ENCODE assay signal across 19 cellular contexts in genomic region chr1:116852367-116852766, GRCh38. TPM values are rescaled to one million over a fixed set of nuclear protein-coding genes. Genes with fewer than 3 reads are reported as not detected.
DNase-seq lines count a peak whose midpoint lies in the region; ATAC-seq, FAIRE-seq and TF ChIP-seq lines count a peak whose summit lies in the region.
"Had no signal": no experiment of that assay in that cellular context is flagged by ENCODE, and none has a peak within 500 bp of the region (broad histone marks: within the 10 kb centered on the region; RNA-seq: fewer than 3 reads in every experiment).

No MANE protein-coding gene starts in this region.

- no peak for TF ChIP-seq CTCF in H9 (conservative IDR thresholded peaks at IDR 0.05)
- TF ChIP-seq CTCF in WTC11 (IDR thresholded peaks at IDR 0.05) = no peak
- TF ChIP-seq CTCF in omental fat pad (IDR thresholded peaks at IDR 0.05) = no peak

- no peak overlapping the region for H3K9ac ChIP-seq in H9 (ENCODE audit: extremely low read depth, insufficient read length, low read length)
- H3K9ac ChIP-seq in mesendoderm (ENCODE audit: low read length) = no peak overlapping the region

- no peaks in the 10 kb centered on the region for H3K36me3 ChIP-seq in mesendoderm (ENCODE audit: control insufficient read depth, insufficient read depth, low read length)

- no peak overlapping the region for H3K14ac ChIP-seq in H9 (ENCODE audit: insufficient read depth, low read length)

- no peak overlapping the region for H3K18ac ChIP-seq in H9 (ENCODE audit: insufficient read length, low read depth, low read length)
- no peak overlapping the region for H3K18ac ChIP-seq in mesendoderm (ENCODE audit: low read length)

- H4K8ac ChIP-seq in H9 (replicated peaks; ENCODE audit: insufficient read length, low read depth, low read length) (no peak overlapping the region), mesendoderm (ENCODE audit: low read depth, low read length) (no peak overlapping the region)

- no peak overlapping the region for H3T11ph ChIP-seq in H9 (ENCODE audit: low read length)

- no peaks in the 10 kb centered on the region for H3K9me3 ChIP-seq in H9 (ENCODE audit: control insufficient read depth, low read depth, low read length)

- H2BK12ac ChIP-seq in H9 (ENCODE audit: insufficient read length, low read depth, low read length) = no peak overlapping the region

- peaks cover 17% of the 10 kb centered on the region; the same call in 1 of the 2 replicates for H3K4me1 ChIP-seq in H9 (ENCODE audit: insufficient read depth, low read length)
- H3K4me1 ChIP-seq in mesendoderm (ENCODE audit: control insufficient read depth, low read depth, low read length) = peaks cover 17% of the 10 kb centered on the region

- no peaks in the 10 kb centered on the region for H3K23me2 ChIP-seq in H9 (ENCODE audit: insufficient read length, low read depth, low read length, poor library complexity, severe bottlenecking)

- H3K27me3 Mint-ChIP-seq in H9 (ENCODE audit: low read depth) = peaks cover 2% of the 10 kb centered on the region; the same call in 1 of the 2 replicates
- no peaks in the 10 kb centered on the region for H3K27me3 Mint-ChIP-seq in WTC11 (ENCODE audit: low read depth)

- no peak for ATAC-seq in WTC11
- no peak for ATAC-seq in omental fat pad (ENCODE audit: low FRiP score)
- ATAC-seq in activated naive CD4-positive, alpha-beta T cell treated with anti-CD3 and anti-CD28 coated beads, Interleukin-2, amount 50 U/mL, for 72 hours = no peak
- ATAC-seq: HepG2, Panc1 had no signal

- POLR2A ChIA-PET in WTC11 (lab: Charles Lee) = no interaction called here

- DNase-seq in H9 = no peak
- no peak for DNase-seq in WTC11 (ENCODE audit: low spot score)
- DNase-seq in mesendoderm = no peak
- peak; percentile 19 for DNase-seq in retina
- no peak for DNase-seq in frontal cortex (ENCODE audit: low spot score in 2 of 2)
- no peak for DNase-seq in omental fat pad (ENCODE audit: low spot score)
- no peak for DNase-seq in activated naive CD4-positive, alpha-beta T cell treated with anti-CD3 and anti-CD28 coated beads, Interleukin-2, amount 50 U/mL, for 72 hours (ENCODE audit: low spot score in 2 of 2)
- DNase-seq: CD8-positive, alpha-beta memory T cell; DMS 273 treated with DMSO at 0.1 percent for 48 hours; GOT3; NCI-H1105 treated with DMSO at 0.1 percent for 48 hours; NCI-H187 treated with DMSO at 0.1 percent for 48 hours; NCI-H446 treated with DMSO at 0.1 percent for 48 hours; NCI-H748 treated with DMSO at 0.1 percent for 48 hours; Right ventricle myocardium superior had no signal

- H3K9me3 Mint-ChIP-seq in H9 (peaks cover 4% of the 10 kb centered on the region in 2 experiments; a peak in 2 of 5 replicates), WTC11 (peaks cover 5% of the 10 kb centered on the region; the same call in 1 of the 2 replicates)
- H3K9me3 Mint-ChIP-seq in activated naive CD4-positive, alpha-beta T cell treated with anti-CD3 and anti-CD28 coated beads, Interleukin-2, amount 50 U/mL, for 72 hours = peaks cover 0 to 13% of the 10 kb centered on the region in 2 donors
- H3K9me3 Mint-ChIP-seq: CD8-positive, alpha-beta memory T cell; HFFc6 had no signal

- H3K4me3 Mint-ChIP-seq in H9 (no peak overlapping the region), WTC11 (no peak overlapping the region)
- H3K4me3 Mint-ChIP-seq: CD8-positive, alpha-beta memory T cell; HFFc6 had no signal

- H3K27me3 ChIP-seq in H9 (ENCODE audit: insufficient read depth, low read length) = no peaks in the 10 kb centered on the region
- no peaks in the 10 kb centered on the region for H3K27me3 ChIP-seq in mesendoderm (ENCODE audit: insufficient read depth, low read length, poor library complexity)

- no peaks in the 10 kb centered on the region for H3K79me2 ChIP-seq in H9 (ENCODE audit: insufficient read depth, low read length)
- no peaks in the 10 kb centered on the region for H3K79me2 ChIP-seq in mesendoderm (ENCODE audit: control insufficient read depth, insufficient read depth, low read length)

- no peak overlapping the region for H3K4me3 ChIP-seq in mesendoderm (ENCODE audit: low read length)

- H2AFZ ChIP-seq in H9 (ENCODE audit: low read length) = no peak overlapping the region

- no peak overlapping the region for H4K5ac ChIP-seq in H9 (ENCODE audit: insufficient read length, low read depth, low read length)
- no peak overlapping the region for H4K5ac ChIP-seq in mesendoderm (ENCODE audit: low read length)

- H3K4me2 ChIP-seq in H9 (ENCODE audit: insufficient read depth, insufficient read length, low read length) (no peak overlapping the region), mesendoderm (ENCODE audit: low read length) (no peak overlapping the region)

- peaks cover 0 to 3% (median 0%) of the 10 kb centered on the region in 3 experiments; a peak in 1 of 7 replicates for H3K36me3 Mint-ChIP-seq in H9 (ENCODE audit: insufficient read depth in 1 of 3, low read depth in 3 of 3)
- H3K36me3 Mint-ChIP-seq in WTC11 = peaks cover 3% of the 10 kb centered on the region; the same call in 1 of the 2 replicates
- H3K36me3 Mint-ChIP-seq in activated naive CD4-positive, alpha-beta T cell treated with anti-CD3 and anti-CD28 coated beads, Interleukin-2, amount 50 U/mL, for 72 hours = no peaks in the 10 kb centered on the region
- H3K36me3 Mint-ChIP-seq: CD8-positive, alpha-beta memory T cell had no signal

- CTCF ChIA-PET in WTC11 (lab: Charles Lee) = no interaction called here

- no peak overlapping the region for H4K91ac ChIP-seq in H9 (ENCODE audit: insufficient read length, low read depth, low read length)

- H3K79me1 ChIP-seq in H9 (ENCODE audit: insufficient read depth, low read depth, low read length, poor library complexity, severe bottlenecking) = no peaks in the 10 kb centered on the region
- H3K79me1 ChIP-seq in mesendoderm (ENCODE audit: low read length) = no peaks in the 10 kb centered on the region

- H2BK15ac ChIP-seq in H9 (ENCODE audit: low read depth, low read length) = no peak overlapping the region
- H2BK15ac ChIP-seq in mesendoderm (replicated peaks; ENCODE audit: low read depth) = no peak overlapping the region

- no peaks in the 10 kb centered on the region for H4K20me1 ChIP-seq in H9 (ENCODE audit: control insufficient read depth, insufficient read depth, insufficient read length)

- peak overlapping the region in 2 of 3 experiments; percentile 53 to 92; a peak in 4 of 7 replicates for H3K27ac Mint-ChIP-seq in H9
- peak overlapping the region; percentile 93; the same call in 1 of the 2 replicates for H3K27ac Mint-ChIP-seq in WTC11
- H3K27ac Mint-ChIP-seq in activated naive CD4-positive, alpha-beta T cell treated with anti-CD3 and anti-CD28 coated beads, Interleukin-2, amount 50 U/mL, for 72 hours = peak overlapping the region in 1 of 2 donors; percentile 25
- H3K27ac Mint-ChIP-seq: CD8-positive, alpha-beta memory T cell; HFFc6 had no signal

- H3K56ac ChIP-seq in H9 (ENCODE audit: insufficient read length, low read depth, low read length) = no peak overlapping the region
- peak overlapping the region; percentile 17 for H3K56ac ChIP-seq in mesendoderm (ENCODE audit: low read length)

- H2BK20ac ChIP-seq in H9 (ENCODE audit: low read depth, low read length, poor library complexity, severe bottlenecking) = no peak overlapping the region

- no peak overlapping the region for H2BK5ac ChIP-seq in H9 (ENCODE audit: insufficient read length, low read length)
- H2BK5ac ChIP-seq in mesendoderm (ENCODE audit: low read length) = no peak overlapping the region

- H2AK5ac ChIP-seq in H9 (ENCODE audit: insufficient read length, low read length) = no peak overlapping the region
- no peak overlapping the region for H2AK5ac ChIP-seq in mesendoderm (ENCODE audit: low read length)

- H3K4me1 Mint-ChIP-seq in H9 (peaks cover 52 to 54% of the 10 kb centered on the region in 2 experiments), WTC11 (peaks cover 63% of the 10 kb centered on the region)

- no peak for FAIRE-seq in frontal cortex (lab: Jason Lieb, UNC)
- FAIRE-seq: HepG2 had no signal

- H3K27ac ChIP-seq in H9 (ENCODE audit: insufficient read length, low read depth, low read length) (no peak overlapping the region), mesendoderm (ENCODE audit: low read depth, low read length) (no peak overlapping the region)
- H3K27ac ChIP-seq: HL-60 had no signal

- WGBS in H9 (ENCODE audit: extremely low coverage, insufficient read length, low lambda C conversion rate) = no CpG with 5 or more reads among the region's 7 CpGs
- no CpG with 5 or more reads among the region's 7 CpGs for WGBS in mesendoderm (ENCODE audit: extremely low coverage, insufficient coverage, low lambda C conversion rate)

- H3K23ac ChIP-seq in H9 (ENCODE audit: insufficient read length, low read depth, low read length) = no peak overlapping the region
- H3K23ac ChIP-seq in mesendoderm (ENCODE audit: low read length) = no peak overlapping the region

- H3K4ac ChIP-seq in H9 (ENCODE audit: low read depth, low read length) (no peak overlapping the region), mesendoderm (ENCODE audit: low read depth, low read length) (peak overlapping the region; percentile 64)

- no peak overlapping the region for H2BK120ac ChIP-seq in H9 (ENCODE audit: low read depth, low read length, poor library complexity, severe bottlenecking)
- H2BK120ac ChIP-seq in mesendoderm (ENCODE audit: low read depth, low read length) = no peak overlapping the region

RNA-seq across cellular contexts. Expression of gene PTGFRN, which starts 57.3 kb away (rescaled TPM):
- total RNA-seq in H9 (2021) (26.3 and 31.7 TPM in 2 replicates), WTC11 (2021) (38.2 to 39.6 TPM (median 38.7 TPM) in 3 replicates), frontal cortex (40.8 TPM), omental fat pad (10 to 100 TPM; 10.7 to 39.8 (median 28.5) TPM)
- 49.3 TPM for polyA plus RNA-seq in mesendoderm (2013, experiment 1 of 2)
- 46.6 TPM for polyA plus RNA-seq in mesendoderm (2013, experiment 2 of 2)
- 10 to 100 TPM; 15.9 to 20.3 TPM for total RNA-seq in activated naive CD4-positive, alpha-beta T cell treated with anti-CD3 and anti-CD28 coated beads, Interleukin-2, amount 50 U/mL, for 72 hours
